Comparison of ENCODE assay signal across 9 cellular contexts in genomic region chr15:89067751-89068150, GRCh38. TPM values are rescaled to one million over a fixed set of nuclear protein-coding genes. Genes with fewer than 3 reads are reported as not detected.
A peak's percentile ranks its signal among the peaks of the same experiment; 100 is the strongest.
DNase-seq lines count a peak whose midpoint lies in the region; ATAC-seq, FAIRE-seq and TF ChIP-seq lines count a peak whose summit lies in the region.
"Had no signal": no experiment of that assay in that cellular context is flagged by ENCODE, and none has a peak within 500 bp of the region (broad histone marks: within the 10 kb centered on the region; RNA-seq: fewer than 3 reads in every experiment).

No MANE protein-coding gene starts in this region.

- H2AFZ ChIP-seq in astrocyte (ENCODE audit: low read depth, low read length): no peak overlapping the region

- no peaks in the 10 kb centered on the region for H3K79me2 ChIP-seq in astrocyte (ENCODE audit: insufficient read depth, low read length)

- no peak for FAIRE-seq in astrocyte (lab: Jason Lieb, UNC)
- FAIRE-seq: frontal cortex had no signal

- intact Hi-C loops in CD14-positive monocyte (cut with micrococcal nuclease) (no loop called here), upper lobe of right lung (cut with DNase I) (no loop called here)

- peaks cover 11% of the 10 kb centered on the region for H3K4me1 ChIP-seq in astrocyte (ENCODE audit: insufficient read depth, low read length)
- peaks cover 4% of the 10 kb centered on the region for H3K4me1 ChIP-seq in upper lobe of right lung

- peaks cover 4 to 14% of the 10 kb centered on the region in 2 donors for H3K36me3 Mint-ChIP-seq in CD14-positive monocyte
- H3K36me3 Mint-ChIP-seq in astrocyte (ENCODE audit: low read depth, unreplicated experiment): no peaks in the 10 kb centered on the region

- ATAC-seq in GM19467 (IDR thresholded peaks at IDR 0.05; ENCODE audit: unreplicated experiment) (peak; percentile 27), HG03378 (IDR thresholded peaks at IDR 0.05; ENCODE audit: unreplicated experiment) (peak; percentile 57), upper lobe of right lung (no peak)

- no peaks in the 10 kb centered on the region for H4K20me1 ChIP-seq in astrocyte (ENCODE audit: insufficient read depth, low read length)

- H3K9ac ChIP-seq in astrocyte (ENCODE audit: low read length): peak overlapping the region; percentile 80

- DNase-seq in CD14-positive monocyte (ENCODE audit: low spot score): no peak
- peak; percentile 81 for DNase-seq in astrocyte (ENCODE audit: low read depth)
- no peak for DNase-seq in NCI-H1048 (lab: John Stamatoyannopoulos, UW)
- DNase-seq in occipital lobe (lab: John Stamatoyannopoulos, UW): no peak
- no peak for DNase-seq in upper lobe of right lung
- DNase-seq in stimulated activated naive CD4-positive, alpha-beta T cell (lab: John Stamatoyannopoulos, UW): no peak

- peak overlapping the region; percentile 73 for H3K4me2 ChIP-seq in astrocyte (ENCODE audit: low read length)

- H3K9me3 ChIP-seq in astrocyte (ENCODE audit: insufficient read depth, low read depth, low read length) (peaks cover 23% of the 10 kb centered on the region), upper lobe of right lung (peaks cover 9% of the 10 kb centered on the region)

- H3K4me3 ChIP-seq in astrocyte (ENCODE audit: insufficient read depth, low read depth, low read length) (peak overlapping the region; percentile 27), upper lobe of right lung (no peak overlapping the region)

- no peaks in the 10 kb centered on the region for H3K36me3 ChIP-seq in astrocyte (ENCODE audit: insufficient read depth, low read length)
- H3K36me3 ChIP-seq in upper lobe of right lung: no peaks in the 10 kb centered on the region

- H3K4me1 Mint-ChIP-seq in CD14-positive monocyte (peaks cover 43% of the 10 kb centered on the region), astrocyte (ENCODE audit: low read depth, unreplicated experiment) (peaks cover 7% of the 10 kb centered on the region)

- H3K27ac Mint-ChIP-seq in CD14-positive monocyte (peak overlapping the region; percentile 88 to 95 (median 93)), astrocyte (ENCODE audit: unreplicated experiment) (peak overlapping the region; percentile 98)

- H3K4me3 Mint-ChIP-seq in CD14-positive monocyte (peak overlapping the region in 1 of 2 donors; percentile 15), astrocyte (ENCODE audit: unreplicated experiment) (no peak overlapping the region)

- H3K27me3 Mint-ChIP-seq in CD14-positive monocyte (ENCODE audit: low read depth in 3 of 3) (peaks cover 0 to 2% (median 0%) of the 10 kb centered on the region in 3 donors), astrocyte (ENCODE audit: low read depth, unreplicated experiment) (no peaks in the 10 kb centered on the region)

- no peak for TF ChIP-seq CTCF in CD14-positive monocyte (IDR thresholded peaks at IDR 0.05)
- no peak for TF ChIP-seq CTCF in astrocyte (IDR thresholded peaks at IDR 0.05; ENCODE audit: insufficient read depth, low read depth, low read length)
- TF ChIP-seq CTCF in upper lobe of right lung (IDR thresholded peaks at IDR 0.05): no peak

- H3K9me3 Mint-ChIP-seq in CD14-positive monocyte (peaks cover 15 to 28% (median 23%) of the 10 kb centered on the region in 7 donors), astrocyte (ENCODE audit: unreplicated experiment) (peaks cover 29% of the 10 kb centered on the region)

- H3K27me3 ChIP-seq in astrocyte (ENCODE audit: insufficient read depth, low read length) (no peaks in the 10 kb centered on the region), upper lobe of right lung (no peaks in the 10 kb centered on the region)

- H3K27ac ChIP-seq in astrocyte (ENCODE audit: low read depth, low read length): peak overlapping the region; percentile 93
- no peak overlapping the region for H3K27ac ChIP-seq in upper lobe of right lung

RNA-seq across cellular contexts. Expression of gene ABHD2, which starts 20.5 kb away (rescaled TPM):
- 10 to 100 TPM; 37.3 to 67.1 TPM for polyA plus RNA-seq in CD14-positive monocyte
- total RNA-seq in astrocyte (41.3 and 50.3 TPM in 2 replicates), occipital lobe (55.2 TPM), upper lobe of right lung (182 TPM)
